8 cellular contexts compared by ENCODE assay signal in the genomic region with DNA sequence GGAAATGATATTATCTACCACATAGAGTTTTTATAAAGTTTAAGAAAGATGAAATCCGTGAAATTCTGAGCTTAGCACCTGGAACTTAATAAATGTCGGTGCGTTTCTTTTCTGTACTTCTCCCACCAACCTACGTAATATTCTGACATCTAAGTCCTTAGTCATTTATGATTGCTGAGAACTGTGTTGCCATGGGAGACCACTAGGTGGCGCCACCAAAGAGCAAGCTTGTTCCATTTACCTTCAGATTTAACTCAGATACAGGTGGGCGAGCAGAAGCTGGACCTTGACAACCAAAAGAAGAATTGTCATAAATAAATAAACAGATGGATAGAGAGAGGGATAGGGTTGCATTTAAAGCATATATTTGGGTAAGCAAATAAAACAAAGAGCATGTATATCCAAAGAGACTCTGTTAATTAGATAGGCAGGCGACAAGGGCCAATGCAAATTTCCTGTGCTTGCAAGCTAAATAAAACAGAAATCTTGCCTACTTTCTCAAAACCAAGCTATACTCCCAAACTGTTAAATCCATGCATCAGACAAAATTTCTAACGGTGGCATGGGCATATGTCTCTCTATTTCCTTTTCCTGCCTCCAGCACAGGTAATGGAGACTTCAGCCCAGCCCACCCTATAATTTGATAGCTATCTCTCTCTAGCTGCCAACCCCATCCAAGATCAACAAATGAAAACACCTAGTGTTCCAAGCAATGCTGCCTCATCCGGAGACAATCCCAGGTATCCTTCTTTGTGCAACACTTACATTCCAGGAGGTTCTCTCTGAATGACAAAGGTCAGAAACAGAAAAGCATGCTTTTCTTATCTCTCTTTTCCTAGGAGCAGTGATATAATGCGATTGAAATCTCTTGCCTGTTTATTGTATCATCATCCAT.
DNase-seq lines count a peak whose midpoint lies in the region; ATAC-seq, FAIRE-seq and TF ChIP-seq lines count a peak whose summit lies in the region.

No MANE protein-coding gene starts in this region.

- no peak overlapping the region for H3K4me2 ChIP-seq in GM12878 (ENCODE audit: control insufficient read depth, insufficient read depth)

- RAD21 ChIA-PET in GM12878 (lab: Charles Lee; ENCODE audit: unreplicated experiment) = interaction anchor here (0.6 to 2.6 kb wide), 9 partner anchors 30 to 1107 kb away, joined by 3 to 21 read pairs (median 3); no protein-coding TSS in a partner anchor

- H3K4me1 ChIP-seq in GM12878 (ENCODE audit: control insufficient read depth, insufficient read depth, low read length) = no peaks in the 10 kb centered on the region
- H3K4me1 ChIP-seq in liver (ENCODE audit: control insufficient read depth in 4 of 4, insufficient read depth in 4 of 4, low read length in 3 of 4) = peaks cover 8 to 10% (median 10%) of the 10 kb centered on the region in 4 donors

- TF ChIP-seq RAD21 in GM12878 (IDR thresholded peaks at IDR 0.05; ENCODE audit: insufficient read depth, low read depth, low read length) (peak; percentile 79), liver (IDR thresholded peaks at IDR 0.05) (peak; percentile 62 to 83)

- BruUV-seq in GM12878 (replicated peaks; lab: Mats Ljungman, UMichigan) = no TSS peak

- DNase-seq in DMS153 treated with DMSO at 0.1 percent for 48 hours (lab: John Stamatoyannopoulos, UW; ENCODE audit: unreplicated experiment) = peak; percentile 61
- peak; percentile 70 for DNase-seq in NAMALWA (ENCODE audit: low spot score)
- DNase-seq in GM12878 (ENCODE audit: low read depth, low spot score) = peak; percentile 3
- no peak for DNase-seq in activated effector memory CD4-positive, alpha-beta T cell treated with Interleukin-2 at 50 U/mL for 16 hours
- DNase-seq in GF-D8 (lab: John Stamatoyannopoulos, UW) = no peak

- no peak overlapping the region for H3K4me3 ChIP-seq in GM12878
- H3K4me3 ChIP-seq in liver (ENCODE audit: low read depth in 1 of 3, low read length in 3 of 3) = no peak overlapping the region

- no peak overlapping the region for H3K27ac ChIP-seq in GM12878 (ENCODE audit: control insufficient read depth, insufficient read depth)
- H3K27ac ChIP-seq in liver (ENCODE audit: low read depth in 1 of 2, low read length in 2 of 2) = no peak overlapping the region

- H3K9ac ChIP-seq in GM12878 (ENCODE audit: control insufficient read depth, insufficient read depth, low read length) (no peak overlapping the region), liver (ENCODE audit: low read depth in 1 of 2, low read length in 2 of 2) (no peak overlapping the region)

- POLR2A ChIA-PET in GM12878 (lab: Charles Lee) = interaction anchor here (1.0 kb wide), 1 partner anchor 702 kb away, joined by 3 read pairs; no protein-coding TSS in a partner anchor

- TF ChIP-seq EP300 in GM12878 (IDR thresholded peaks at IDR 0.05; ENCODE audit: borderline replicate concordance in 1 of 2, control insufficient read depth in 1 of 2, low read depth in 2 of 2, low read length in 2 of 2) = no peak

- in situ Hi-C loops in GM12878 (cut with MboI) = loop anchor here (10.0 kb wide), 1 partner anchor 692 kb away; no protein-coding TSS in a partner anchor

- no peaks in the 10 kb centered on the region for H3K79me2 ChIP-seq in GM12878 (ENCODE audit: control insufficient read depth, insufficient read depth, low read length)

- H3K9me3 ChIP-seq in GM12878 (replicated peaks; ENCODE audit: control insufficient read depth, insufficient read depth, low read length) = no peaks in the 10 kb centered on the region
- no peaks in the 10 kb centered on the region for H3K9me3 ChIP-seq in liver (ENCODE audit: control insufficient read depth in 4 of 4, low read length in 3 of 4)

- intact Hi-C loops in GM12878 (cut with micrococcal nuclease; ENCODE audit: unreplicated experiment) = loop anchor here (5.0 kb wide), 1 partner anchor 694 kb away; no protein-coding TSS in a partner anchor

- CTCF ChIA-PET in GM12878 (lab: Yijun Ruan, JAX) = interaction anchor here (0.6 to 3.9 kb wide), 39 partner anchors 8 to 1415 kb away, joined by 3 to 36 read pairs (median 4); no protein-coding TSS in a partner anchor

- ATAC-seq in GM19351 (IDR thresholded peaks at IDR 0.05; ENCODE audit: unreplicated experiment) (peak; percentile 84), GM12878 (peak; percentile 67), HG03045 (IDR thresholded peaks at IDR 0.05; ENCODE audit: unreplicated experiment) (no peak)

- peak; percentile 69 to 76 (median 71); a peak in 5 of 6 replicates for TF ChIP-seq CTCF in GM12878 (IDR thresholded peaks at IDR 0.05 in 2 of 3, conservative IDR thresholded peaks at IDR 0.05 in 1 of 3; ENCODE audit: control insufficient read depth in 2 of 3, extremely low read depth in 1 of 3, insufficient read depth in 1 of 3, low read depth in 3 of 3, low read length in 3 of 3)
- peak; percentile 74 for TF ChIP-seq CTCF in liver (IDR thresholded peaks at IDR 0.05; ENCODE audit: low read depth, low read length, missing input control)

- SMC1A ChIA-PET in GM12878 (lab: Charles Lee; ENCODE audit: uncharacterized antibody, unreplicated experiment) = interaction anchor here (0.7 to 3.0 kb wide), 17 partner anchors 8 to 707 kb away, joined by 3 to 23 read pairs (median 4); a partner anchor contains a TSS

- TF ChIP-seq POLR2A in GM12878 (IDR thresholded peaks at IDR 0.05; ENCODE audit: low read depth, low read length) = no peak

- no peaks in the 10 kb centered on the region for H4K20me1 ChIP-seq in GM12878 (ENCODE audit: control insufficient read depth, insufficient read depth)

- no peaks in the 10 kb centered on the region for H3K36me3 ChIP-seq in GM12878 (ENCODE audit: control insufficient read depth in 2 of 2, insufficient read depth in 2 of 2, low read length in 1 of 2)
- no peaks in the 10 kb centered on the region for H3K36me3 ChIP-seq in liver (ENCODE audit: control insufficient read depth in 4 of 4, insufficient read depth in 3 of 4, low read depth in 1 of 4, low read length in 3 of 4)

- no peak for FAIRE-seq in GM12878 (lab: Jason Lieb, UNC)

- H3K27me3 ChIP-seq in GM12878 (replicated peaks in 1 of 2; ENCODE audit: control insufficient read depth in 2 of 2, insufficient read depth in 2 of 2, low read length in 1 of 2) (no peaks in the 10 kb centered on the region; a peak in 1 of 4 replicates), liver (ENCODE audit: control insufficient read depth in 4 of 4, insufficient read depth in 4 of 4, low read length in 3 of 4) (no peaks in the 10 kb centered on the region)

- 28% methylated on average over 10 of the region's 10 CpGs for WGBS in GM12878 (ENCODE audit: insufficient coverage, insufficient replicate concordance, low lambda C conversion rate, missing lambda C conversion rate)
- 71% methylated on average over 10 of the region's 10 CpGs for WGBS in liver

- H2AFZ ChIP-seq in GM12878 (ENCODE audit: control insufficient read depth, low read depth, low read length) = no peak overlapping the region

TF ChIP-seq in GM12878, 131 proteins besides CTCF, POLR2A, EP300 and RAD21:
- 0 out of 2 replicates have a peak, but pooled peaks have one; percentile 29 for TF ChIP-seq ZNF217 (IDR thresholded peaks at IDR 0.05)
- TF ChIP-seq RELA (IDR thresholded peaks at IDR 0.05; ENCODE audit: borderline replicate concordance, partially characterized antibody) = no peak
- TF ChIP-seq SMC3 (IDR thresholded peaks at IDR 0.05; ENCODE audit: borderline replicate concordance, low read length) = peak; percentile 60; the same call in 1 of the 2 replicates
- 0 out of 2 replicates have a peak, but pooled peaks have one; percentile 33 for TF ChIP-seq SMARCA5 (IDR thresholded peaks at IDR 0.05)
TF ChIP-seq in GM12878: peak in this region for 3.

TF ChIP-seq in liver, 16 proteins besides CTCF, POLR2A, EP300 and RAD21:
- TF ChIP-seq NR2F2 (IDR thresholded peaks at IDR 0.05) (no peak), FOXA2 (IDR thresholded peaks at IDR 0.05) (no peak), GABPA (IDR thresholded peaks at IDR 0.05 in 1 of 2, conservative IDR thresholded peaks at IDR 0.05 in 1 of 2) (no peak), FOXA1 (IDR thresholded peaks at IDR 0.05) (no peak), YY1 (IDR thresholded peaks at IDR 0.05) (no peak), HNF4A (conservative IDR thresholded peaks at IDR 0.05) (no peak), RXRA (IDR thresholded peaks at IDR 0.05) (no peak), EGR1 (IDR thresholded peaks at IDR 0.05; ENCODE audit: low read depth in 2 of 2) (no peak), HNF4G (IDR thresholded peaks at IDR 0.05) (no peak)
- TF ChIP-seq, protein P1, sequence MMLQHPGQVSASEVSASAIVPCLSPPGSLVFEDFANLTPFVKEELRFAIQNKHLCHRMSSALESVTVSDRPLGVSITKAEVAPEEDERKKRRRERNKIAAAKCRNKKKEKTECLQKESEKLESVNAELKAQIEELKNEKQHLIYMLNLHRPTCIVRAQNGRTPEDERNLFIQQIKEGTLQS (IDR thresholded peaks at IDR 0.05) = no peak
- TF ChIP-seq, protein P2, sequence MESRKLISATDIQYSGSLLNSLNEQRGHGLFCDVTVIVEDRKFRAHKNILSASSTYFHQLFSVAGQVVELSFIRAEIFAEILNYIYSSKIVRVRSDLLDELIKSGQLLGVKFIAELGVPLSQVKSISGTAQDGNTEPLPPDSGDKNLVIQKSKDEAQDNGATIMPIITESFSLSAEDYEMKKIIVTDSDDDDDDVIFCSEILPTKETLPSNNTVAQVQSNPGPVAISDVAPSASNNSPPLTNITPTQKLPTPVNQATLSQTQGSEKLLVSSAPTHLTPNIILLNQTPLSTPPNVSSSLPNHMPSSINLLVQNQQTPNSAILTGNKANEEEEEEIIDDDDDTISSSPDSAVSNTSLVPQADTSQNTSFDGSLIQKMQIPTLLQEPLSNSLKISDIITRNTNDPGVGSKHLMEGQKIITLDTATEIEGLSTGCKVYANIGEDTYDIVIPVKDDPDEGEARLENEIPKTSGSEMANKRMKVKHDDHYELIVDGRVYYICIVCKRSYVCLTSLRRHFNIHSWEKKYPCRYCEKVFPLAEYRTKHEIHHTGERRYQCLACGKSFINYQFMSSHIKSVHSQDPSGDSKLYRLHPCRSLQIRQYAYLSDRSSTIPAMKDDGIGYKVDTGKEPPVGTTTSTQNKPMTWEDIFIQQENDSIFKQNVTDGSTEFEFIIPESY (IDR thresholded peaks at IDR 0.05) = no peak
- TF ChIP-seq, protein P3, sequence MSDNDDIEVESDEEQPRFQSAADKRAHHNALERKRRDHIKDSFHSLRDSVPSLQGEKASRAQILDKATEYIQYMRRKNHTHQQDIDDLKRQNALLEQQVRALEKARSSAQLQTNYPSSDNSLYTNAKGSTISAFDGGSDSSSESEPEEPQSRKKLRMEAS (IDR thresholded peaks at IDR 0.05) = no peak

Comparison
In these comparisons a context has a peak if more than half of its experiments do, and no peak if none do; other contexts are left out.
1. DNase-seq: peak in DMS153 treated with DMSO at 0.1 percent for 48 hours (single experiment), NAMALWA (single experiment) and GM12878 (single experiment); none in activated effector memory CD4-positive, alpha-beta T cell treated with Interleukin-2 at 50 U/mL for 16 hours (single experiment) and GF-D8 (single experiment).